In the genomic region with DNA sequence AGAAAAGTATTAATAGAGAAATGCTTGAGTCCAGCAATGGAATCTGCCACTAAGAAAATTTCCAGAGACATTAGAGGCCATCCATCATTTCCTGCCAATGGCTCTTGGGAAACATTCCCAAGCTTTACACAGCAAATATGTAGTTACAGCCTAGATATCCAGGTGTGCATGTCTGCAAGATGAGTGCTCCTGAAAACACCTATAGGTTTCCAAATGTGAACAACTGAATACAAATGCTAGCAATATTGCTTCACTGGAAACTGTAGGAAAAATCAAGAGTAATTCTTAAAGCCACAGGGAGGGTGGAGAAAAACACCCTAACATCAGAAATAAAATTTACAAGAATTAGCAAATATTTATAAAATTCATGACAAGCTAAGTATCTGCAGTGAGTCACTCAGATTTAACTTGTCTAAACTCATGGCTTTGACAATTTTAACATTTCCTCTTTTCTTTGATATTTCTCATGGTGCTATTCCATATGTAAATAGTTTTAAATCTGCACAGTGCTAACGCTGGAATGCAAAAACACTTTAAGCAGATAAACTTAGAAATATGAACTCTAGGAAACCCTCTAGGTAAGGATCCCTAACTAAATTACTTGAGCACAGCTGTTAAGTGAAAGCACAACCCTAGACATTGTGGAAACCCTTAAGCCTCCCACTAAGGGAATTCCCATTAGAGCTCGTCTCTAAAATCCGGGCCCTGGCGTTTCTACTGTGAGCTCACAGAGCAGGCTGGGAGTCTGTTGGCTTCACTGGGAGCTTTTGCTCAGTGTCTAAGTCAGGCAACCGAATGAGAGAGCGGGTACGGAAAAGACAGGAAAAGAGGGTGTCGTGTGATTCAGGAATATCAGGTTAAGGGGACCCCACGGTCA, we compare ENCODE assay signal across 15 cellular contexts.
"Had no signal": no experiment of that assay in that cellular context is flagged by ENCODE, and none has a peak within 500 bp of the region (broad histone marks: within the 10 kb centered on the region; RNA-seq: fewer than 3 reads in every experiment).

No MANE protein-coding gene starts in this region.

- H3K9me3 ChIP-seq: gastrocnemius medialis, spleen, transverse colon had no signal

- H3K4me3 ChIP-seq: gastrocnemius medialis, SK-N-MC, spleen, transverse colon had no signal

- H3K27me3 ChIP-seq: brain microvascular endothelial cell, gastrocnemius medialis, spleen, transverse colon had no signal

- ATAC-seq: gastrocnemius medialis; right cardiac atrium; stimulated activated naive B cell treated with anti-CD40 and anti-IgM and Interleukin-4, amounts not matched to agents 10 μg/mL and 1 μg/mL and 100 μg/mL, for 72 hours; T-cell had no signal

- H3K4me1 ChIP-seq: gastrocnemius medialis had no signal

- DNase-seq: activated CD4-positive, alpha-beta T cell treated with anti-CD3 and anti-CD28 coated beads for 4 hours; activated CD8-positive, alpha-beta memory T cell treated with anti-CD3 and anti-CD28 coated beads for 24 hours; activated naive CD4-positive, alpha-beta T cell treated with anti-CD3 and anti-CD28 coated beads, Interleukin-2, amount 50 U/mL, for 16 hours; amygdala; brain microvascular endothelial cell; gastrocnemius medialis; naive B cell; right cardiac atrium; spleen; stimulated activated CD4-positive, alpha-beta T cell treated with anti-CD3 and anti-CD28 coated beads, Interleukin-2, amount 100 ng/mL, for 24 hours; stimulated activated naive B cell treated with anti-CD40 and anti-IgM and Interleukin-4, amounts not matched to agents 10 μg/mL and 1 μg/mL and 100 μg/mL, for 72 hours; substantia nigra; T-cell; transverse colon had no signal

- H3K27ac ChIP-seq: brain microvascular endothelial cell, gastrocnemius medialis, SK-N-MC, spleen had no signal

- H3K36me3 ChIP-seq: brain microvascular endothelial cell, gastrocnemius medialis, spleen, transverse colon had no signal
